In genomic region chr2:11155326-11156059, GRCh38 we compare ENCODE assay signal across 1 cellular context.
TF ChIP-seq lines count a peak whose summit lies in the region.

Gene SLC66A3 (plus strand): TSS chr2:11155467. CDS start chr2:11155547, 80 bp downstream.

TF ChIP-seq in H1, 55 proteins besides CTCF, POLR2A, EP300 and RAD21 (continued from another document):
- TF ChIP-seq EZH2 (IDR thresholded peaks at IDR 0.05; ENCODE audit: low read depth, low read length, severe bottlenecking) (peak; percentile 31), RXRA (IDR thresholded peaks at IDR 0.05; ENCODE audit: insufficient read depth, low read depth, low read length) (no peak), JUND (IDR thresholded peaks at IDR 0.05; ENCODE audit: low read length) (no peak), NRF1 (IDR thresholded peaks at IDR 0.05; ENCODE audit: low read depth, low read length) (no peak), RBBP5 (IDR thresholded peaks at IDR 0.05; ENCODE audit: borderline replicate concordance, low read depth, low read length) (no peak), TCF12 (IDR thresholded peaks at IDR 0.05; ENCODE audit: low read depth, low read length) (no peak), HDAC6 (IDR thresholded peaks at IDR 0.05; ENCODE audit: low read depth, low read length) (no peak), BACH1 (IDR thresholded peaks at IDR 0.05; ENCODE audit: low read length) (no peak), POU5F1 (IDR thresholded peaks at IDR 0.05; ENCODE audit: low read depth, low read length) (no peak), ASH2L (IDR thresholded peaks at IDR 0.05; ENCODE audit: low read length) (peak; percentile 16), BRCA1 (IDR thresholded peaks at IDR 0.05; ENCODE audit: low read depth, low read length) (no peak), CHD2 (IDR thresholded peaks at IDR 0.05; ENCODE audit: low read length) (no peak), NANOG (IDR thresholded peaks at IDR 0.05; ENCODE audit: insufficient read depth, low read depth, low read length, poor library complexity, severe bottlenecking) (peak; percentile 27), CTBP2 (IDR thresholded peaks at IDR 0.05; ENCODE audit: borderline replicate concordance, insufficient read depth, insufficient read length, low read length) (no peak), KDM4A (IDR thresholded peaks at IDR 0.05; ENCODE audit: low read depth, low read length, severe bottlenecking) (peak; percentile 67), MAFK (IDR thresholded peaks at IDR 0.05; ENCODE audit: low read depth, low read length) (no peak), KDM5A (IDR thresholded peaks at IDR 0.05; ENCODE audit: low read length) (no peak), BCL11A (IDR thresholded peaks at IDR 0.05; ENCODE audit: low read depth in 2 of 2, low read length in 2 of 2) (no peak), SP4 (IDR thresholded peaks at IDR 0.05; ENCODE audit: low read length) (0 out of 2 replicates have a peak, but pooled peaks have one; percentile 32), TBP (IDR thresholded peaks at IDR 0.05; ENCODE audit: low read depth, low read length) (peak; percentile 60; the same call in 1 of the 2 replicates), GABPA (IDR thresholded peaks at IDR 0.05; ENCODE audit: borderline replicate concordance, insufficient read depth, low read length) (no peak), SIN3A (conservative IDR thresholded peaks at IDR 0.05 in 1 of 2, IDR thresholded peaks at IDR 0.05 in 1 of 2; ENCODE audit: low read depth in 1 of 2, low read length in 2 of 2) (0 out of 4 replicates have a peak, but pooled peaks of 1 of the 2 experiments have one; percentile 43), CREB1 (IDR thresholded peaks at IDR 0.05) (peak; percentile 13; the same call in 1 of the 2 replicates), GTF2F1 (IDR thresholded peaks at IDR 0.05; ENCODE audit: borderline replicate concordance, low read depth, low read length) (no peak), SP1 (IDR thresholded peaks at IDR 0.05; ENCODE audit: low read depth, low read length) (no peak), POLR2AphosphoS5 (IDR thresholded peaks at IDR 0.05; ENCODE audit: low read depth, low read length) (peak; percentile 65), SAP30 (IDR thresholded peaks at IDR 0.05; ENCODE audit: insufficient read depth, insufficient replicate concordance, low read length) (no peak), SIRT6 (IDR thresholded peaks at IDR 0.05; ENCODE audit: low read length) (no peak), TAF1 (IDR thresholded peaks at IDR 0.05; ENCODE audit: low read depth, low read length) (peak; percentile 57; the same call in 1 of the 2 replicates), HDAC2 (IDR thresholded peaks at IDR 0.05; ENCODE audit: borderline replicate concordance in 1 of 2, low read depth in 2 of 2, low read length in 2 of 2) (peak in 1 of 2 experiments; percentile 76; a peak in 1 of 4 replicates), PHF8 (conservative IDR thresholded peaks at IDR 0.05; ENCODE audit: low read depth, low read length) (peak; percentile 75), KDM1A (IDR thresholded peaks at IDR 0.05; ENCODE audit: borderline replicate concordance, low read length) (peak; percentile 94; the same call in 1 of the 2 replicates), CBX5 (IDR thresholded peaks at IDR 0.05; ENCODE audit: low read depth, low read length) (no peak), TAF7 (optimal IDR thresholded peaks at IDR 0.05; ENCODE audit: borderline replicate concordance, low read depth, low read length) (peak; percentile 40), SIX5 (IDR thresholded peaks at IDR 0.05; ENCODE audit: low read depth, low read length) (no peak), FOSL1 (IDR thresholded peaks at IDR 0.05; ENCODE audit: insufficient read depth, low read depth, low read length) (no peak), JUN (IDR thresholded peaks at IDR 0.05; ENCODE audit: low read depth, low read length) (no peak), ATF3 (IDR thresholded peaks at IDR 0.05; ENCODE audit: insufficient read depth, low read depth, low read length) (no peak)
- TF ChIP-seq, protein P1, sequence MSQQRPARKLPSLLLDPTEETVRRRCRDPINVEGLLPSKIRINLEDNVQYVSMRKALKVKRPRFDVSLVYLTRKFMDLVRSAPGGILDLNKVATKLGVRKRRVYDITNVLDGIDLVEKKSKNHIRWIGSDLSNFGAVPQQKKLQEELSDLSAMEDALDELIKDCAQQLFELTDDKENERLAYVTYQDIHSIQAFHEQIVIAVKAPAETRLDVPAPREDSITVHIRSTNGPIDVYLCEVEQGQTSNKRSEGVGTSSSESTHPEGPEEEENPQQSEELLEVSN (IDR thresholded peaks at IDR 0.05) = 0 out of 2 replicates have a peak, but pooled peaks have one; percentile 38
- TF ChIP-seq, protein P2, sequence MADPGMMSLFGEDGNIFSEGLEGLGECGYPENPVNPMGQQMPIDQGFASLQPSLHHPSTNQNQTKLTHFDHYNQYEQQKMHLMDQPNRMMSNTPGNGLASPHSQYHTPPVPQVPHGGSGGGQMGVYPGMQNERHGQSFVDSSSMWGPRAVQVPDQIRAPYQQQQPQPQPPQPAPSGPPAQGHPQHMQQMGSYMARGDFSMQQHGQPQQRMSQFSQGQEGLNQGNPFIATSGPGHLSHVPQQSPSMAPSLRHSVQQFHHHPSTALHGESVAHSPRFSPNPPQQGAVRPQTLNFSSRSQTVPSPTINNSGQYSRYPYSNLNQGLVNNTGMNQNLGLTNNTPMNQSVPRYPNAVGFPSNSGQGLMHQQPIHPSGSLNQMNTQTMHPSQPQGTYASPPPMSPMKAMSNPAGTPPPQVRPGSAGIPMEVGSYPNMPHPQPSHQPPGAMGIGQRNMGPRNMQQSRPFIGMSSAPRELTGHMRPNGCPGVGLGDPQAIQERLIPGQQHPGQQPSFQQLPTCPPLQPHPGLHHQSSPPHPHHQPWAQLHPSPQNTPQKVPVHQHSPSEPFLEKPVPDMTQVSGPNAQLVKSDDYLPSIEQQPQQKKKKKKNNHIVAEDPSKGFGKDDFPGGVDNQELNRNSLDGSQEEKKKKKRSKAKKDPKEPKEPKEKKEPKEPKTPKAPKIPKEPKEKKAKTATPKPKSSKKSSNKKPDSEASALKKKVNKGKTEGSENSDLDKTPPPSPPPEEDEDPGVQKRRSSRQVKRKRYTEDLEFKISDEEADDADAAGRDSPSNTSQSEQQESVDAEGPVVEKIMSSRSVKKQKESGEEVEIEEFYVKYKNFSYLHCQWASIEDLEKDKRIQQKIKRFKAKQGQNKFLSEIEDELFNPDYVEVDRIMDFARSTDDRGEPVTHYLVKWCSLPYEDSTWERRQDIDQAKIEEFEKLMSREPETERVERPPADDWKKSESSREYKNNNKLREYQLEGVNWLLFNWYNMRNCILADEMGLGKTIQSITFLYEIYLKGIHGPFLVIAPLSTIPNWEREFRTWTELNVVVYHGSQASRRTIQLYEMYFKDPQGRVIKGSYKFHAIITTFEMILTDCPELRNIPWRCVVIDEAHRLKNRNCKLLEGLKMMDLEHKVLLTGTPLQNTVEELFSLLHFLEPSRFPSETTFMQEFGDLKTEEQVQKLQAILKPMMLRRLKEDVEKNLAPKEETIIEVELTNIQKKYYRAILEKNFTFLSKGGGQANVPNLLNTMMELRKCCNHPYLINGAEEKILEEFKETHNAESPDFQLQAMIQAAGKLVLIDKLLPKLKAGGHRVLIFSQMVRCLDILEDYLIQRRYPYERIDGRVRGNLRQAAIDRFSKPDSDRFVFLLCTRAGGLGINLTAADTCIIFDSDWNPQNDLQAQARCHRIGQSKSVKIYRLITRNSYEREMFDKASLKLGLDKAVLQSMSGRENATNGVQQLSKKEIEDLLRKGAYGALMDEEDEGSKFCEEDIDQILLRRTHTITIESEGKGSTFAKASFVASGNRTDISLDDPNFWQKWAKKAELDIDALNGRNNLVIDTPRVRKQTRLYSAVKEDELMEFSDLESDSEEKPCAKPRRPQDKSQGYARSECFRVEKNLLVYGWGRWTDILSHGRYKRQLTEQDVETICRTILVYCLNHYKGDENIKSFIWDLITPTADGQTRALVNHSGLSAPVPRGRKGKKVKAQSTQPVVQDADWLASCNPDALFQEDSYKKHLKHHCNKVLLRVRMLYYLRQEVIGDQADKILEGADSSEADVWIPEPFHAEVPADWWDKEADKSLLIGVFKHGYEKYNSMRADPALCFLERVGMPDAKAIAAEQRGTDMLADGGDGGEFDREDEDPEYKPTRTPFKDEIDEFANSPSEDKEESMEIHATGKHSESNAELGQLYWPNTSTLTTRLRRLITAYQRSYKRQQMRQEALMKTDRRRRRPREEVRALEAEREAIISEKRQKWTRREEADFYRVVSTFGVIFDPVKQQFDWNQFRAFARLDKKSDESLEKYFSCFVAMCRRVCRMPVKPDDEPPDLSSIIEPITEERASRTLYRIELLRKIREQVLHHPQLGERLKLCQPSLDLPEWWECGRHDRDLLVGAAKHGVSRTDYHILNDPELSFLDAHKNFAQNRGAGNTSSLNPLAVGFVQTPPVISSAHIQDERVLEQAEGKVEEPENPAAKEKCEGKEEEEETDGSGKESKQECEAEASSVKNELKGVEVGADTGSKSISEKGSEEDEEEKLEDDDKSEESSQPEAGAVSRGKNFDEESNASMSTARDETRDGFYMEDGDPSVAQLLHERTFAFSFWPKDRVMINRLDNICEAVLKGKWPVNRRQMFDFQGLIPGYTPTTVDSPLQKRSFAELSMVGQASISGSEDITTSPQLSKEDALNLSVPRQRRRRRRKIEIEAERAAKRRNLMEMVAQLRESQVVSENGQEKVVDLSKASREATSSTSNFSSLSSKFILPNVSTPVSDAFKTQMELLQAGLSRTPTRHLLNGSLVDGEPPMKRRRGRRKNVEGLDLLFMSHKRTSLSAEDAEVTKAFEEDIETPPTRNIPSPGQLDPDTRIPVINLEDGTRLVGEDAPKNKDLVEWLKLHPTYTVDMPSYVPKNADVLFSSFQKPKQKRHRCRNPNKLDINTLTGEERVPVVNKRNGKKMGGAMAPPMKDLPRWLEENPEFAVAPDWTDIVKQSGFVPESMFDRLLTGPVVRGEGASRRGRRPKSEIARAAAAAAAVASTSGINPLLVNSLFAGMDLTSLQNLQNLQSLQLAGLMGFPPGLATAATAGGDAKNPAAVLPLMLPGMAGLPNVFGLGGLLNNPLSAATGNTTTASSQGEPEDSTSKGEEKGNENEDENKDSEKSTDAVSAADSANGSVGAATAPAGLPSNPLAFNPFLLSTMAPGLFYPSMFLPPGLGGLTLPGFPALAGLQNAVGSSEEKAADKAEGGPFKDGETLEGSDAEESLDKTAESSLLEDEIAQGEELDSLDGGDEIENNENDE (IDR thresholded peaks at IDR 0.05; ENCODE audit: insufficient replicate concordance, low read length) = no peak
- TF ChIP-seq, protein P3, sequence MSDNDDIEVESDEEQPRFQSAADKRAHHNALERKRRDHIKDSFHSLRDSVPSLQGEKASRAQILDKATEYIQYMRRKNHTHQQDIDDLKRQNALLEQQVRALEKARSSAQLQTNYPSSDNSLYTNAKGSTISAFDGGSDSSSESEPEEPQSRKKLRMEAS (IDR thresholded peaks at IDR 0.05) = no peak
